In genomic region chr1:114089502-114090138, GRCh38 we compare ENCODE assay signal across 1 cellular context.
TF ChIP-seq lines count a peak whose summit lies in the region.

No MANE protein-coding gene starts in this region.

TF ChIP-seq in H1, 55 proteins besides CTCF, POLR2A, EP300 and RAD21:
- TF ChIP-seq GTF2F1 (IDR thresholded peaks at IDR 0.05; ENCODE audit: borderline replicate concordance, low read depth, low read length), result no peak
- TF ChIP-seq RFX5 (IDR thresholded peaks at IDR 0.05; ENCODE audit: borderline replicate concordance, low read depth, low read length), result no peak
- TF ChIP-seq POLR2AphosphoS5 (IDR thresholded peaks at IDR 0.05; ENCODE audit: low read depth, low read length), result 0 out of 2 replicates have a peak, but pooled peaks have one; percentile 11
